Comparison of ENCODE assay signal across 22 cellular contexts in genomic region chr6:127630800-127631199, GRCh38. TPM values are rescaled to one million over a fixed set of nuclear protein-coding genes. Genes with fewer than 3 reads are reported as not detected.
DNase-seq lines count a peak whose midpoint lies in the region; ATAC-seq and TF ChIP-seq lines count a peak whose summit lies in the region.
"Had no signal": no experiment of that assay in that cellular context is flagged by ENCODE, and none has a peak within 500 bp of the region (broad histone marks: within the 10 kb centered on the region; RNA-seq: fewer than 3 reads in every experiment).

No MANE protein-coding gene starts in this region.

- H3K9ac ChIP-seq in PC-3 (ENCODE audit: low read length), result no peak overlapping the region

- no peak overlapping the region for H2AFZ ChIP-seq in PC-3 (ENCODE audit: low read length)

- no peaks in the 10 kb centered on the region for H3K36me3 Mint-ChIP-seq in Calu3 (ENCODE audit: insufficient read depth, unreplicated experiment)
- H3K36me3 Mint-ChIP-seq: CD4-positive, CD25-positive, alpha-beta regulatory T cell had no signal

- H3K4me2 ChIP-seq in PC-3 (ENCODE audit: low read length), result no peak overlapping the region
- H3K4me2 ChIP-seq: A549 had no signal

- TF ChIP-seq CTCF in PC-3 (conservative IDR thresholded peaks at IDR 0.05; ENCODE audit: low read depth, low read length), result no peak
- TF ChIP-seq CTCF in epithelial cell of proximal tubule (conservative IDR thresholded peaks at IDR 0.05; ENCODE audit: low read depth, low read length), result no peak
- TF ChIP-seq CTCF in retinal pigment epithelial cell (conservative IDR thresholded peaks at IDR 0.05; ENCODE audit: low read depth, low read length), result no peak
- TF ChIP-seq CTCF in Calu3 (IDR thresholded peaks at IDR 0.05; ENCODE audit: unreplicated experiment), result no peak

- ATAC-seq in PC-3, result peak; percentile 93
- ATAC-seq: A549, K562 had no signal

- H3K4me1 ChIP-seq in PC-3 (ENCODE audit: insufficient read depth, low read length), result no peaks in the 10 kb centered on the region
- H3K4me1 ChIP-seq: A549, Peyer's patch had no signal

- POLR2A ChIA-PET in PC-3 (lab: Charles Lee; ENCODE audit: unreplicated experiment), result no interaction called here

- H3K4me3 ChIP-seq in PC-3 (ENCODE audit: low read length) (no peak overlapping the region), epithelial cell of proximal tubule (ENCODE audit: low read depth, low read length) (no peak overlapping the region), retinal pigment epithelial cell (ENCODE audit: low read length) (no peak overlapping the region)
- H3K4me3 ChIP-seq: A549, K562, Peyer's patch had no signal

- intact Hi-C loops in PC-3 (cut with micrococcal nuclease), result no loop called here
- intact Hi-C loops in Calu3 (cut with micrococcal nuclease; ENCODE audit: unreplicated experiment), result no loop called here

- H3K9me2 ChIP-seq in PC-3 (replicated peaks; ENCODE audit: low read length), result no peaks in the 10 kb centered on the region

- no peaks in the 10 kb centered on the region for H3K27me3 ChIP-seq in PC-3 (ENCODE audit: low read length)
- H3K27me3 ChIP-seq: Peyer's patch had no signal

- no peaks in the 10 kb centered on the region for H3K79me2 ChIP-seq in PC-3 (ENCODE audit: low read length)

- CTCF ChIA-PET in PC-3 (lab: Charles Lee), result no interaction called here
- CTCF ChIA-PET in Calu3 (lab: Charles Lee), result no interaction called here

- BruUV-seq in PC-3 (replicated peaks; lab: Mats Ljungman, UMichigan) (no TSS peak), Calu3 (replicated peaks; lab: Mats Ljungman, UMichigan) (no TSS peak)

- no peaks in the 10 kb centered on the region for H3K4me1 Mint-ChIP-seq in Calu3 (ENCODE audit: low read depth, unreplicated experiment)
- H3K4me1 Mint-ChIP-seq: CD4-positive, CD25-positive, alpha-beta regulatory T cell had no signal

- no peaks in the 10 kb centered on the region for H3K9me3 Mint-ChIP-seq in Calu3 (ENCODE audit: low read depth, unreplicated experiment)

- no peaks in the 10 kb centered on the region for H3F3A ChIP-seq in PC-3 (ENCODE audit: low read length, unreplicated experiment)

- no peaks in the 10 kb centered on the region for H3K36me3 ChIP-seq in PC-3 (ENCODE audit: low read depth, low read length)
- H3K36me3 ChIP-seq: Peyer's patch had no signal

- H3K4me3 Mint-ChIP-seq in Calu3 (ENCODE audit: low read depth, unreplicated experiment), result no peak overlapping the region
- H3K4me3 Mint-ChIP-seq: CD4-positive, CD25-positive, alpha-beta regulatory T cell had no signal

- DNase-seq in ELR (ENCODE audit: low read depth) (peak; percentile 4), PC-3 (peak; percentile 29), epithelial cell of proximal tubule (ENCODE audit: low read depth) (peak; percentile 10), retinal pigment epithelial cell (ENCODE audit: low read depth) (peak; percentile 62), Calu3 (no peak), NCI-H1105 treated with DMSO at 0.1 percent for 48 hours (lab: John Stamatoyannopoulos, UW) (no peak)
- no peak for DNase-seq in activated CD4-positive, alpha-beta T cell treated with anti-CD3 and anti-CD28 coated beads, Interleukin-2, amount 50 U/mL, for 4 hours
- DNase-seq: CD4-positive, CD25-positive, alpha-beta regulatory T cell; COR-L47; DMS 273 treated with DMSO at 0.1 percent for 48 hours; DMS79 treated with DMSO at 0.1 percent for 48 hours; MM.1S; NCI-H1105; NCI-H2029 treated with DMSO at 0.1 percent for 48 hours; NCI-H226; NCI-H524; NCI-H82; Peyer's patch had no signal

- no peaks in the 10 kb centered on the region for H3K27me3 Mint-ChIP-seq in Calu3 (ENCODE audit: unreplicated experiment)

- H3K9me3 ChIP-seq in PC-3 (ENCODE audit: low read length), result no peaks in the 10 kb centered on the region
- H3K9me3 ChIP-seq: A549, Peyer's patch had no signal

- no peak overlapping the region for H3K27ac ChIP-seq in PC-3 (ENCODE audit: low read length)
- H3K27ac ChIP-seq: A549, Peyer's patch had no signal

- no peak overlapping the region for H3K27ac Mint-ChIP-seq in Calu3 (ENCODE audit: unreplicated experiment)
- H3K27ac Mint-ChIP-seq: CD4-positive, CD25-positive, alpha-beta regulatory T cell had no signal

- no peaks in the 10 kb centered on the region for H4K20me1 ChIP-seq in PC-3 (ENCODE audit: low read length)

RNA-seq across cellular contexts. Expression of gene C6orf58, which starts 53.8 kb away (rescaled TPM):
- total RNA-seq in PC-3 (2014; rRNA removed), result not detected in 2 replicates
- total RNA-seq in epithelial cell of proximal tubule, result not detected in 2 replicates
- 0.31 and 0.64 TPM in 2 replicates for total RNA-seq in Calu3 (2022)
- total RNA-seq: CD4-positive, CD25-positive, alpha-beta regulatory T cell; G401; K562; LHCN-M2; Peyer's patch had no signal

Comparison
In these comparisons a context has a peak if more than half of its experiments do, and no peak if none do; other contexts are left out.
1. DNase-seq: peak in ELR (single experiment), PC-3 (single experiment), epithelial cell of proximal tubule (single experiment) and retinal pigment epithelial cell (single experiment); none in Calu3 (single experiment), NCI-H1105 treated with DMSO at 0.1 percent for 48 hours (single experiment) and activated CD4-positive, alpha-beta T cell treated with anti-CD3 and anti-CD28 coated beads, Interleukin-2, amount 50 U/mL, for 4 hours (0 of 2).